Comparison of ENCODE assay signal across 21 cellular contexts in genomic region chr5:173657745-173658422, GRCh38. TPM values are rescaled to one million over a fixed set of nuclear protein-coding genes. Genes with fewer than 3 reads are reported as not detected.
DNase-seq lines count a peak whose midpoint lies in the region; ATAC-seq and TF ChIP-seq lines count a peak whose summit lies in the region.
"Had no signal": no experiment of that assay in that cellular context is flagged by ENCODE, and none has a peak within 500 bp of the region (broad histone marks: within the 10 kb centered on the region; RNA-seq: fewer than 3 reads in every experiment).

No MANE protein-coding gene starts in this region.

- DNase-seq in GM23338 (ENCODE audit: low spot score) (no peak), islet precursor cell (peak; percentile 20), posterior vena cava (ENCODE audit: low spot score) (peak; percentile 34), gastrocnemius medialis (no peak), EL (no peak), immature natural killer cell (no peak)
- DNase-seq: Caco-2; CD4-positive, CD25-positive, alpha-beta regulatory T cell; CD8-positive, alpha-beta T cell; DMS153; DND-41; GDM1; H9 had no signal

- H3K36me3 ChIP-seq in GM23338 (ENCODE audit: insufficient read depth) (peaks cover 3% of the 10 kb centered on the region; the same call in 1 of the 2 replicates), gastrocnemius medialis (no peaks in the 10 kb centered on the region)
- H3K36me3 ChIP-seq: BLaER1 had no signal

- H3K27ac Mint-ChIP-seq in GM23338 = no peak overlapping the region
- H3K27ac Mint-ChIP-seq in activated T-helper 17 cell treated with anti-CD3 and anti-CD28 coated beads, Interleukin-2, amount 50 U/mL, for 72 hours = no peak overlapping the region
- no peak overlapping the region for H3K27ac Mint-ChIP-seq in immature natural killer cell
- H3K27ac Mint-ChIP-seq: B cell; CD4-positive, CD25-positive, alpha-beta regulatory T cell; CD8-positive, alpha-beta T cell; H9 had no signal

- H3K9me2 ChIP-seq in GM23338 (ENCODE audit: insufficient read depth) = peaks cover 5% of the 10 kb centered on the region; the same call in 1 of the 2 replicates

- H3K27me3 ChIP-seq in GM23338 (ENCODE audit: insufficient read depth) = no peaks in the 10 kb centered on the region
- no peaks in the 10 kb centered on the region for H3K27me3 ChIP-seq in gastrocnemius medialis
- H3K27me3 ChIP-seq: BLaER1 had no signal

- TF ChIP-seq CTCF in GM23338 (conservative IDR thresholded peaks at IDR 0.05; ENCODE audit: low read depth in 2 of 2) (no peak), gastrocnemius medialis (IDR thresholded peaks at IDR 0.05 in 4 of 5, conservative IDR thresholded peaks at IDR 0.05 in 1 of 5) (no peak)

- H3K27me3 Mint-ChIP-seq in GM23338 (ENCODE audit: insufficient read depth, low read depth, poor library complexity) (peaks cover 7% of the 10 kb centered on the region), immature natural killer cell (ENCODE audit: low read depth in 3 of 3) (peaks cover 2 to 8% (median 5%) of the 10 kb centered on the region in 3 donors)
- H3K27me3 Mint-ChIP-seq in activated T-helper 17 cell treated with anti-CD3 and anti-CD28 coated beads, Interleukin-2, amount 50 U/mL, for 72 hours = peaks cover 7% of the 10 kb centered on the region
- H3K27me3 Mint-ChIP-seq: CD4-positive, CD25-positive, alpha-beta regulatory T cell had no signal

- H3K4me3 ChIP-seq in GM23338 (no peak overlapping the region), gastrocnemius medialis (no peak overlapping the region)
- H3K4me3 ChIP-seq: BLaER1, GM12878 had no signal

- H3K79me2 ChIP-seq in GM23338 (replicated peaks; ENCODE audit: insufficient read depth) = no peaks in the 10 kb centered on the region

- H3K36me3 Mint-ChIP-seq in GM23338 (ENCODE audit: low read depth) (peaks cover 21% of the 10 kb centered on the region; the same call in 2 of the 3 replicates), immature natural killer cell (no peaks in the 10 kb centered on the region)
- H3K36me3 Mint-ChIP-seq in activated T-helper 17 cell treated with anti-CD3 and anti-CD28 coated beads, Interleukin-2, amount 50 U/mL, for 72 hours (ENCODE audit: low read depth) = no peaks in the 10 kb centered on the region
- H3K36me3 Mint-ChIP-seq: CD4-positive, CD25-positive, alpha-beta regulatory T cell; CD8-positive, alpha-beta T cell had no signal

- no peak for ATAC-seq in GM23338
- ATAC-seq in gastrocnemius medialis = peak; percentile 79 to 81
- ATAC-seq in HG02798 (IDR thresholded peaks at IDR 0.05; ENCODE audit: poor library complexity, unreplicated experiment) = no peak
- no peak for ATAC-seq in activated T-helper 17 cell treated with anti-CD3 and anti-CD28 coated beads, Interleukin-2, amount 50 U/mL, for 72 hours (replicated peaks)
- ATAC-seq: CD8-positive, alpha-beta T cell; GM12878; HCT116 had no signal

- H3K27ac ChIP-seq in GM23338 (ENCODE audit: low read depth) (no peak overlapping the region), gastrocnemius medialis (peak overlapping the region; percentile 32 to 67 (median 56))
- H3K27ac ChIP-seq: 22Rv1, BLaER1, C4-2B had no signal

- intact Hi-C loops in posterior vena cava (cut with DNase I) = no loop called here
- intact Hi-C loops in gastrocnemius medialis (cut with DNase I; ENCODE audit: low total_unique reads) = no loop called here

- in situ Hi-C loops in gastrocnemius medialis (cut with MboI; ENCODE audit: low sequenced_read_pairs in 4 of 4) = no loop called here

- no peaks in the 10 kb centered on the region for H3F3A ChIP-seq in GM23338 (replicated peaks; ENCODE audit: low read depth)

- H3K9me3 ChIP-seq in gastrocnemius medialis = no peaks in the 10 kb centered on the region
- H3K9me3 ChIP-seq: Caco-2 had no signal

- peak in 1 of 2 donors; percentile 21 for TF ChIP-seq POLR2A in gastrocnemius medialis (IDR thresholded peaks at IDR 0.05)

- 0 out of 2 replicates have a peak overlapping the region, but pooled peaks have one; percentile 59 for H2AFZ ChIP-seq in GM23338

- H3K4me1 ChIP-seq in GM23338 (ENCODE audit: insufficient read depth) (peaks cover 4% of the 10 kb centered on the region; the same call in 1 of the 2 replicates), gastrocnemius medialis (peaks cover 10 to 11% of the 10 kb centered on the region in 2 donors)

- no peak overlapping the region for H3K4me3 Mint-ChIP-seq in GM23338
- H3K4me3 Mint-ChIP-seq in activated T-helper 17 cell treated with anti-CD3 and anti-CD28 coated beads, Interleukin-2, amount 50 U/mL, for 72 hours = no peak overlapping the region
- H3K4me3 Mint-ChIP-seq in immature natural killer cell = no peak overlapping the region
- H3K4me3 Mint-ChIP-seq: B cell; CD4-positive, CD25-positive, alpha-beta regulatory T cell; CD8-positive, alpha-beta T cell; H9 had no signal

- no peak overlapping the region for H3K4me2 ChIP-seq in GM23338
- H3K4me2 ChIP-seq: BLaER1 had no signal

- H4K20me1 ChIP-seq in GM23338 (replicated peaks; ENCODE audit: insufficient read depth) = no peaks in the 10 kb centered on the region
- H4K20me1 ChIP-seq: BLaER1 had no signal

- H3K9me3 Mint-ChIP-seq in GM23338 (peaks cover 24% of the 10 kb centered on the region), immature natural killer cell (peaks cover 0 to 5% (median 0%) of the 10 kb centered on the region in 6 donors)
- H3K9me3 Mint-ChIP-seq in activated T-helper 17 cell treated with anti-CD3 and anti-CD28 coated beads, Interleukin-2, amount 50 U/mL, for 72 hours = no peaks in the 10 kb centered on the region
- H3K9me3 Mint-ChIP-seq: CD8-positive, alpha-beta T cell had no signal

- H3K4me1 Mint-ChIP-seq in GM23338 (peaks cover 11% of the 10 kb centered on the region; the same call in 1 of the 3 replicates), immature natural killer cell (no peaks in the 10 kb centered on the region)
- H3K4me1 Mint-ChIP-seq in activated T-helper 17 cell treated with anti-CD3 and anti-CD28 coated beads, Interleukin-2, amount 50 U/mL, for 72 hours = no peaks in the 10 kb centered on the region
- H3K4me1 Mint-ChIP-seq: B cell; CD4-positive, CD25-positive, alpha-beta regulatory T cell had no signal

TF ChIP-seq in GM23338, 12 proteins besides CTCF, POLR2A, EP300 and RAD21 (continues in another document):
- TF ChIP-seq ZNF331 (CRISPR knock-in tag; IDR thresholded peaks at IDR 0.05; ENCODE audit: low read depth) (no peak), EZH2 (IDR thresholded peaks at IDR 0.05; ENCODE audit: low read depth, unreplicated experiment) (no peak), EZH2phosphoT487 (IDR thresholded peaks at IDR 0.05; ENCODE audit: unreplicated experiment) (no peak), ZNF114 (CRISPR knock-in tag; IDR thresholded peaks at IDR 0.05) (no peak), NANOG (IDR thresholded peaks at IDR 0.05; ENCODE audit: borderline replicate concordance) (no peak), STAT1 (IDR thresholded peaks at IDR 0.05; ENCODE audit: unreplicated experiment) (no peak)
- TF ChIP-seq, protein P1, sequence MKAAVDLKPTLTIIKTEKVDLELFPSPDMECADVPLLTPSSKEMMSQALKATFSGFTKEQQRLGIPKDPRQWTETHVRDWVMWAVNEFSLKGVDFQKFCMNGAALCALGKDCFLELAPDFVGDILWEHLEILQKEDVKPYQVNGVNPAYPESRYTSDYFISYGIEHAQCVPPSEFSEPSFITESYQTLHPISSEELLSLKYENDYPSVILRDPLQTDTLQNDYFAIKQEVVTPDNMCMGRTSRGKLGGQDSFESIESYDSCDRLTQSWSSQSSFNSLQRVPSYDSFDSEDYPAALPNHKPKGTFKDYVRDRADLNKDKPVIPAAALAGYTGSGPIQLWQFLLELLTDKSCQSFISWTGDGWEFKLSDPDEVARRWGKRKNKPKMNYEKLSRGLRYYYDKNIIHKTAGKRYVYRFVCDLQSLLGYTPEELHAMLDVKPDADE (IDR thresholded peaks at IDR 0.05) = no peak
- TF ChIP-seq, protein P2, sequence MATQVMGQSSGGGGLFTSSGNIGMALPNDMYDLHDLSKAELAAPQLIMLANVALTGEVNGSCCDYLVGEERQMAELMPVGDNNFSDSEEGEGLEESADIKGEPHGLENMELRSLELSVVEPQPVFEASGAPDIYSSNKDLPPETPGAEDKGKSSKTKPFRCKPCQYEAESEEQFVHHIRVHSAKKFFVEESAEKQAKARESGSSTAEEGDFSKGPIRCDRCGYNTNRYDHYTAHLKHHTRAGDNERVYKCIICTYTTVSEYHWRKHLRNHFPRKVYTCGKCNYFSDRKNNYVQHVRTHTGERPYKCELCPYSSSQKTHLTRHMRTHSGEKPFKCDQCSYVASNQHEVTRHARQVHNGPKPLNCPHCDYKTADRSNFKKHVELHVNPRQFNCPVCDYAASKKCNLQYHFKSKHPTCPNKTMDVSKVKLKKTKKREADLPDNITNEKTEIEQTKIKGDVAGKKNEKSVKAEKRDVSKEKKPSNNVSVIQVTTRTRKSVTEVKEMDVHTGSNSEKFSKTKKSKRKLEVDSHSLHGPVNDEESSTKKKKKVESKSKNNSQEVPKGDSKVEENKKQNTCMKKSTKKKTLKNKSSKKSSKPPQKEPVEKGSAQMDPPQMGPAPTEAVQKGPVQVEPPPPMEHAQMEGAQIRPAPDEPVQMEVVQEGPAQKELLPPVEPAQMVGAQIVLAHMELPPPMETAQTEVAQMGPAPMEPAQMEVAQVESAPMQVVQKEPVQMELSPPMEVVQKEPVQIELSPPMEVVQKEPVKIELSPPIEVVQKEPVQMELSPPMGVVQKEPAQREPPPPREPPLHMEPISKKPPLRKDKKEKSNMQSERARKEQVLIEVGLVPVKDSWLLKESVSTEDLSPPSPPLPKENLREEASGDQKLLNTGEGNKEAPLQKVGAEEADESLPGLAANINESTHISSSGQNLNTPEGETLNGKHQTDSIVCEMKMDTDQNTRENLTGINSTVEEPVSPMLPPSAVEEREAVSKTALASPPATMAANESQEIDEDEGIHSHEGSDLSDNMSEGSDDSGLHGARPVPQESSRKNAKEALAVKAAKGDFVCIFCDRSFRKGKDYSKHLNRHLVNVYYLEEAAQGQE (IDR thresholded peaks at IDR 0.05; ENCODE audit: unreplicated experiment) = no peak

RNA-seq across cellular contexts. Expression of gene BOD1, which starts 41.4 kb away (rescaled TPM):
- 135 and 141 TPM in 2 replicates for total RNA-seq in GM23338 (2014; rRNA removed; shearing (Covaris generic))
- 92.7 and 94.7 TPM in 2 replicates for polyA plus RNA-seq in GM23338 (2016; fragmentation: Nextera tagmentation; extraction: Ambion mirVana)
- 10 to 100 TPM; 34.8 to 35.6 TPM for total RNA-seq in posterior vena cava
- total RNA-seq in gastrocnemius medialis = 100 to 1,000 TPM; 101 to 157 (median 117) TPM
- 10 to 100 TPM; 23.1 to 24.9 TPM for total RNA-seq in activated T-helper 17 cell treated with anti-CD3 and anti-CD28 coated beads, Interleukin-2, amount 50 U/mL, for 72 hours
- polyA plus RNA-seq in immature natural killer cell = 10 to 100 TPM in 1 of 3 donors, 1 to 10 TPM in 2; 4.0 to 12.1 (median 7.3) TPM

Comparison
In these comparisons a context has a peak if more than half of its experiments do, and no peak if none do; other contexts are left out.
1. ATAC-seq: peak in gastrocnemius medialis (2 of 2); none in GM23338 (single experiment), HG02798 (single experiment) and activated T-helper 17 cell treated with anti-CD3 and anti-CD28 coated beads, Interleukin-2, amount 50 U/mL, for 72 hours (single experiment).
2. DNase-seq: peak in islet precursor cell (single experiment) and posterior vena cava (single experiment); none in GM23338 (single experiment), gastrocnemius medialis (0 of 2), EL (single experiment) and immature natural killer cell (0 of 3).